Comparison of ENCODE assay signal across 9 cellular contexts in genomic region chr20:11454966-11455799, GRCh38.
DNase-seq lines count a peak whose midpoint lies in the region; ATAC-seq and TF ChIP-seq lines count a peak whose summit lies in the region.
"Had no signal": no experiment of that assay in that cellular context is flagged by ENCODE, and none has a peak within 500 bp of the region (broad histone marks: within the 10 kb centered on the region; RNA-seq: fewer than 3 reads in every experiment).

No MANE protein-coding gene starts in this region.

- in situ Hi-C loops in astrocyte of the cerebellum (cut with HindIII; ENCODE audit: low sequenced_read_pairs) = no loop called here

- no peak overlapping the region for H3K4me3 ChIP-seq in astrocyte of the cerebellum (ENCODE audit: low read depth, low read length)
- H3K4me3 ChIP-seq: pancreas had no signal

- H3K27ac Mint-ChIP-seq in mesothelial cell of epicardium = peak overlapping the region; percentile 90

- H3K9me3 Mint-ChIP-seq in mesothelial cell of epicardium = no peaks in the 10 kb centered on the region

- no peak overlapping the region for H3K4me3 Mint-ChIP-seq in mesothelial cell of epicardium

- peaks cover 50% of the 10 kb centered on the region for H3K4me1 Mint-ChIP-seq in mesothelial cell of epicardium

- TF ChIP-seq CTCF in astrocyte of the cerebellum (IDR thresholded peaks at IDR 0.05; ENCODE audit: low read depth, low read length, missing control alignments) = no peak
- TF ChIP-seq CTCF in mesothelial cell of epicardium (IDR thresholded peaks at IDR 0.05; ENCODE audit: unreplicated experiment) = no peak

- DNase-seq in astrocyte of the cerebellum (ENCODE audit: low read depth) (peak; percentile 82), mesothelial cell of epicardium (ENCODE audit: low spot score in 2 of 2, unreplicated experiment in 2 of 2) (no peak), NCI-H2196 (lab: John Stamatoyannopoulos, UW; ENCODE audit: unreplicated experiment) (no peak)
- DNase-seq: pancreas had no signal

- H3K27me3 Mint-ChIP-seq in mesothelial cell of epicardium (ENCODE audit: low read depth) = no peaks in the 10 kb centered on the region

- H3K36me3 Mint-ChIP-seq in mesothelial cell of epicardium = no peaks in the 10 kb centered on the region

- ATAC-seq in GM18511 (IDR thresholded peaks at IDR 0.05; ENCODE audit: unreplicated experiment) (peak; percentile 41), HG03442 (IDR thresholded peaks at IDR 0.05; ENCODE audit: unreplicated experiment) (peak; percentile 44), GM21447 (IDR thresholded peaks at IDR 0.05; ENCODE audit: unreplicated experiment) (no peak), HG03196 (IDR thresholded peaks at IDR 0.05; ENCODE audit: unreplicated experiment) (no peak)
- ATAC-seq in activated CD4-positive, CD25-positive, alpha-beta regulatory T cell treated with anti-CD3 and anti-CD28 coated beads, Interleukin-2, amount 50 U/mL, for 24 hours = no peak

Comparison
In these comparisons a context has a peak if more than half of its experiments do, and no peak if none do; other contexts are left out.
1. ATAC-seq: peak in GM18511 (single experiment) and HG03442 (single experiment); none in GM21447 (single experiment), activated CD4-positive, CD25-positive, alpha-beta regulatory T cell treated with anti-CD3 and anti-CD28 coated beads, Interleukin-2, amount 50 U/mL, for 24 hours (0 of 2) and HG03196 (single experiment).